Comparison of ENCODE assay signal across 18 cellular contexts in the genomic region with DNA sequence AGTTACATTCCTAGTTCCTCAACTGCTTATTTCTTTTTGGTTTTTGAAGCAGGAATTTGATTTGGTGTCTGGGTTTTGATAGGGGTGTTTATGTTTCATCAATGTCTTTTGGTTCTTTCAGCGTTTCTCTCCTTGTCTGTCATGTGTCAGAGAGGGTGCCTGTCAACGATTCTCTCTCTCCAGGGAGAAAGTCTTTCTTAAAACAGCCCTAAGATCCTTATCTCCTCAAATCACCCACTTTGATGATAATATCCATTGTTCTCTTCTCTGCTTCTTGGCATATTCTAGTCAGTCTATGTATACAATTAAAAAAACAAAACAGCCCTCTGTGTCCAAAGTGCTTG.
DNase-seq lines count a peak whose midpoint lies in the region; ATAC-seq, FAIRE-seq and TF ChIP-seq lines count a peak whose summit lies in the region.
"Had no signal": no experiment of that assay in that cellular context is flagged by ENCODE, and none has a peak within 500 bp of the region (broad histone marks: within the 10 kb centered on the region; RNA-seq: fewer than 3 reads in every experiment).

No MANE protein-coding gene starts in this region.

- peaks cover 58% of the 10 kb centered on the region for H3K79me2 ChIP-seq in astrocyte (ENCODE audit: insufficient read depth, low read length)

- H3K4me1 ChIP-seq in left ventricle myocardium inferior (peaks cover 66% of the 10 kb centered on the region), astrocyte (ENCODE audit: insufficient read depth, low read length) (peaks cover 42% of the 10 kb centered on the region), uterus (peaks cover 20% of the 10 kb centered on the region in 2 donors), tibial nerve (peaks cover 3 to 61% (median 31%) of the 10 kb centered on the region in 4 donors)

- 18 to 21% methylated on average over 2 of the region's 2 CpGs for WGBS in tibial nerve, 2 donors

- H2AFZ ChIP-seq in astrocyte (ENCODE audit: low read depth, low read length), result no peak overlapping the region

- ATAC-seq in Right ventricle myocardium superior (ENCODE audit: poor library complexity) (no peak), GM18861 (IDR thresholded peaks at IDR 0.05; ENCODE audit: unreplicated experiment) (no peak)

- H3K9me3 ChIP-seq in left ventricle myocardium inferior (replicated peaks) (no peaks in the 10 kb centered on the region), astrocyte (ENCODE audit: insufficient read depth, low read depth, low read length) (no peaks in the 10 kb centered on the region), uterus (no peaks in the 10 kb centered on the region), tibial nerve (no peaks in the 10 kb centered on the region)
- H3K9me3 ChIP-seq: lower lobe of right lung had no signal

- peaks cover 6% of the 10 kb centered on the region for H3K36me3 Mint-ChIP-seq in astrocyte (ENCODE audit: low read depth, unreplicated experiment)
- H3K36me3 Mint-ChIP-seq in nephron (ENCODE audit: low read depth), result peaks cover 7% of the 10 kb centered on the region

- H3K4me1 Mint-ChIP-seq in astrocyte (ENCODE audit: low read depth, unreplicated experiment) (peaks cover 57% of the 10 kb centered on the region), nephron (peaks cover 53% of the 10 kb centered on the region)

- H3K9me3 Mint-ChIP-seq in astrocyte (ENCODE audit: unreplicated experiment) (no peaks in the 10 kb centered on the region), nephron (no peaks in the 10 kb centered on the region)
- H3K9me3 Mint-ChIP-seq: nephron progenitor cell had no signal

- in situ Hi-C loops in ACHN (cut with HindIII; ENCODE audit: low pct_ligation_motif_present, low pct_unique_long_range_greater_than_20kb, low sequenced_read_pairs), result no loop called here

- H3K27me3 Mint-ChIP-seq in astrocyte (ENCODE audit: low read depth, unreplicated experiment), result no peaks in the 10 kb centered on the region
- no peaks in the 10 kb centered on the region for H3K27me3 Mint-ChIP-seq in nephron (ENCODE audit: low read depth)

- FAIRE-seq in astrocyte (lab: Jason Lieb, UNC), result no peak
- FAIRE-seq: H54 had no signal

- TF ChIP-seq CTCF in left ventricle myocardium inferior (IDR thresholded peaks at IDR 0.05; ENCODE audit: borderline replicate concordance), result no peak
- no peak for TF ChIP-seq CTCF in astrocyte (IDR thresholded peaks at IDR 0.05; ENCODE audit: insufficient read depth, low read depth, low read length)
- no peak for TF ChIP-seq CTCF in nephron (IDR thresholded peaks at IDR 0.05; ENCODE audit: unreplicated experiment in 3 of 3)
- no peak for TF ChIP-seq CTCF in uterus (IDR thresholded peaks at IDR 0.05)
- TF ChIP-seq CTCF in tibial nerve (IDR thresholded peaks at IDR 0.05), result no peak

- H3K4me2 ChIP-seq in astrocyte (ENCODE audit: low read length), result peak overlapping the region; percentile 66

- H3K36me3 ChIP-seq in left ventricle myocardium inferior, result no peaks in the 10 kb centered on the region
- H3K36me3 ChIP-seq in astrocyte (ENCODE audit: insufficient read depth, low read length), result no peaks in the 10 kb centered on the region
- H3K36me3 ChIP-seq in uterus, result no peaks in the 10 kb centered on the region
- no peaks in the 10 kb centered on the region for H3K36me3 ChIP-seq in tibial nerve
- H3K36me3 ChIP-seq: lower lobe of right lung had no signal

- peak overlapping the region; percentile 96 for H3K27ac Mint-ChIP-seq in astrocyte (ENCODE audit: unreplicated experiment)
- H3K27ac Mint-ChIP-seq in nephron, result peak overlapping the region; percentile 65 to 74 (median 67)

- H3K27ac ChIP-seq in left ventricle myocardium inferior (replicated peaks) (peak overlapping the region; percentile 81), astrocyte (ENCODE audit: low read depth, low read length) (peak overlapping the region; percentile 51), uterus (peak overlapping the region; percentile 67 to 74), tibial nerve (peak overlapping the region in 2 of 4 donors; percentile 53 to 67)

- no peaks in the 10 kb centered on the region for H3K27me3 ChIP-seq in left ventricle myocardium inferior (ENCODE audit: low read depth)
- H3K27me3 ChIP-seq in astrocyte (ENCODE audit: insufficient read depth, low read length), result no peaks in the 10 kb centered on the region
- H3K27me3 ChIP-seq in uterus, result no peaks in the 10 kb centered on the region
- H3K27me3 ChIP-seq in tibial nerve, result no peaks in the 10 kb centered on the region

- TF ChIP-seq POLR2A in uterus (IDR thresholded peaks at IDR 0.05), result no peak
- TF ChIP-seq POLR2A in tibial nerve (IDR thresholded peaks at IDR 0.05), result no peak

- DNase-seq in left ventricle myocardium inferior (no peak), Right ventricle myocardium superior (no peak), astrocyte (ENCODE audit: low read depth) (no peak), uterus (no peak), tibial nerve (ENCODE audit: low spot score in 2 of 2) (no peak), ACHN (no peak)
- DNase-seq: activated CD4-positive, alpha-beta T cell treated with anti-CD3 and anti-CD28 coated beads for 48 hours; activated naive CD4-positive, alpha-beta T cell treated with anti-CD3 and anti-CD28 coated beads, Interleukin-2, amount 50 U/mL, for 16 hours; activated T-cell treated with anti-CD3 and anti-CD28 coated beads for 4 hours; effector CD4-positive, alpha-beta T cell; GDM1; lower lobe of right lung; nephron progenitor cell; SHP77; T-helper 9 cell had no signal

- peak overlapping the region; percentile 19 for H3K9ac ChIP-seq in astrocyte (ENCODE audit: low read length)

- H3K4me3 Mint-ChIP-seq in astrocyte (ENCODE audit: unreplicated experiment), result peak overlapping the region; percentile 2
- peak overlapping the region in 1 of 3 experiments; percentile 52 for H3K4me3 Mint-ChIP-seq in nephron

- no peak overlapping the region for H3K4me3 ChIP-seq in left ventricle myocardium inferior
- no peak overlapping the region for H3K4me3 ChIP-seq in astrocyte (ENCODE audit: insufficient read depth, low read depth, low read length)
- no peak overlapping the region for H3K4me3 ChIP-seq in uterus
- H3K4me3 ChIP-seq in tibial nerve, result no peak overlapping the region
- H3K4me3 ChIP-seq: lower lobe of right lung had no signal

- no peak for TF ChIP-seq EP300 in tibial nerve (IDR thresholded peaks at IDR 0.05)

- H4K20me1 ChIP-seq in astrocyte (ENCODE audit: insufficient read depth, low read length), result peaks cover 63% of the 10 kb centered on the region

- intact Hi-C loops in left ventricle myocardium inferior (cut with micrococcal nuclease) (no loop called here), Right ventricle myocardium superior (cut with DNase I) (no loop called here), uterus (cut with DNase I; ENCODE audit: low total_unique reads) (no loop called here)
